Comparison of ENCODE assay signal across 8 cellular contexts in genomic region chr22:37077802-37078448, GRCh38. TPM values are rescaled to one million over a fixed set of nuclear protein-coding genes. Genes with fewer than 3 reads are reported as not detected.
DNase-seq lines count a peak whose midpoint lies in the region; TF ChIP-seq lines count a peak whose summit lies in the region.

No MANE protein-coding gene starts in this region.

- H3K4me3 ChIP-seq in epithelial cell of proximal tubule (ENCODE audit: low read depth, low read length) = no peak overlapping the region

- H3K27ac Mint-ChIP-seq in neural crest cell (ENCODE audit: unreplicated experiment) = no peak overlapping the region

- peaks cover 15% of the 10 kb centered on the region for H3K27me3 Mint-ChIP-seq in neural crest cell (ENCODE audit: low read depth)

- peak; percentile 1 for DNase-seq in NCI-H146 (lab: John Stamatoyannopoulos, UW)
- no peak for DNase-seq in NCI-H146 treated with DMSO at 0.1 percent for 48 hours (lab: John Stamatoyannopoulos, UW; ENCODE audit: unreplicated experiment)
- peak; percentile 22 for DNase-seq in NCI-H1694 treated with DMSO at 0.1 percent for 48 hours (lab: John Stamatoyannopoulos, UW)
- DNase-seq in activated CD8-positive, alpha-beta memory T cell treated with anti-CD3 and anti-CD28 coated beads, Interleukin-2, amount 50 U/mL, for 4 hours = peak; percentile 88
- DNase-seq in epithelial cell of proximal tubule (ENCODE audit: low read depth) = no peak
- peak; percentile 77 for DNase-seq in neural crest cell (ENCODE audit: low read depth, low spot score)
- peak; percentile 41 for DNase-seq in superior temporal gyrus (ENCODE audit: extremely low spot score)
- DNase-seq in NCI-H128 (lab: John Stamatoyannopoulos, UW; ENCODE audit: unreplicated experiment) = no peak

- no peak overlapping the region for H3K4me3 Mint-ChIP-seq in neural crest cell

- H3K36me3 Mint-ChIP-seq in neural crest cell (ENCODE audit: low read depth) = no peaks in the 10 kb centered on the region

- H3K9me3 Mint-ChIP-seq in neural crest cell = no peaks in the 10 kb centered on the region

- peak; percentile 99 for TF ChIP-seq CTCF in epithelial cell of proximal tubule (conservative IDR thresholded peaks at IDR 0.05; ENCODE audit: low read depth, low read length)
- peak; percentile 99 for TF ChIP-seq CTCF in neural crest cell (conservative IDR thresholded peaks at IDR 0.05)

- H3K4me1 Mint-ChIP-seq in neural crest cell = no peaks in the 10 kb centered on the region

RNA-seq across cellular contexts. Expression of gene KCTD17, which starts 26.4 kb away (rescaled TPM):
- total RNA-seq in epithelial cell of proximal tubule = 35.6 and 35.9 TPM in 2 replicates
- 85.7 and 95.8 TPM in 2 replicates for total RNA-seq in neural crest cell

RNA-seq across cellular contexts. Expression of gene TMPRSS6, which starts 31.6 kb away (rescaled TPM):
- total RNA-seq in epithelial cell of proximal tubule (not detected in 2 replicates), neural crest cell (not detected in 2 replicates)

RNA-seq across cellular contexts. Expression of gene MPST, which starts 58.4 kb away (rescaled TPM):
- total RNA-seq in epithelial cell of proximal tubule (215 and 252 TPM in 2 replicates), neural crest cell (100.0 and 103 TPM in 2 replicates)

RNA-seq across cellular contexts. Expression of gene TST, which starts 58.7 kb away (rescaled TPM):
- 49.6 and 66.9 TPM in 2 replicates for total RNA-seq in epithelial cell of proximal tubule
- total RNA-seq in neural crest cell = 31.0 and 31.3 TPM in 2 replicates

Comparison
In these comparisons a context has a peak if more than half of its experiments do, and no peak if none do; other contexts are left out.
1. DNase-seq: peak in NCI-H146 (single experiment), NCI-H1694 treated with DMSO at 0.1 percent for 48 hours (single experiment), activated CD8-positive, alpha-beta memory T cell treated with anti-CD3 and anti-CD28 coated beads, Interleukin-2, amount 50 U/mL, for 4 hours (single experiment), neural crest cell (single experiment) and superior temporal gyrus (single experiment); none in NCI-H146 treated with DMSO at 0.1 percent for 48 hours (single experiment), epithelial cell of proximal tubule (single experiment) and NCI-H128 (single experiment).